ENCODE assay signal across 21 cellular contexts in the genomic region with DNA sequence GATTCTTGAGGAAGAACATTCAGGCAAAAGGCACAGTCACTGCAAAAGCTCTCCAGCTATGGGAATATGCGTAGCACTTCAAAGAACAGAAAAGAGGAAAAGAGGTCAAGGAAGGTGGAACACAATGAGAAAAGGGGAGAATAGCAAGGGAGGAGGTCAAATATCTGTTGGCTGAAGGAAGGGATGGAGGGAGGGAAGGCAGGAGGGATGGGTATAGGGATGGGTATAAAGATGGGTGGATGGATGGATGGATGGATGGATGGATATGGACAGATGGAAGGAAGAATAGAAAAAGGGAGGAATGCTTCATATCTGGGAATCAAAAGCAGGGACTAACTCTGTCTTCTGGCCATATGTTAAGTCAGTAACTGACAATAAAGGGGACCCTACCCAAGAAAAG.
DNase-seq lines count a peak whose midpoint lies in the region; ATAC-seq, FAIRE-seq and TF ChIP-seq lines count a peak whose summit lies in the region.
"Had no signal": no experiment of that assay in that cellular context is flagged by ENCODE, and none has a peak within 500 bp of the region (broad histone marks: within the 10 kb centered on the region; RNA-seq: fewer than 3 reads in every experiment).

No MANE protein-coding gene starts in this region.

- no peaks in the 10 kb centered on the region for H3K9me3 Mint-ChIP-seq in nephron
- H3K9me3 Mint-ChIP-seq: CD4-positive, alpha-beta T cell; CD8-positive, alpha-beta T cell had no signal

- H3K4me3 ChIP-seq in HepG2 (replicated peaks in 1 of 3; ENCODE audit: insufficient read depth in 1 of 3, low read depth in 2 of 3, low read length in 3 of 3) (no peak overlapping the region), right lobe of liver (no peak overlapping the region)
- H3K4me3 ChIP-seq: A549; BLaER1 treated with 17β-estradiol and CSF1 and Interleukin-3, amounts not matched to agents 10 nM and 100 nM; GM12878 had no signal

- H3K27ac ChIP-seq in HepG2 (ENCODE audit: extremely low read length, insufficient read depth, low read length) (no peak overlapping the region), right lobe of liver (no peak overlapping the region)
- H3K27ac ChIP-seq: 22Rv1; A549; BLaER1 treated with 17β-estradiol and CSF1 and Interleukin-3, amounts not matched to agents 10 nM and 100 nM; C4-2B had no signal

- H3K36me3 Mint-ChIP-seq in nephron (ENCODE audit: low read depth): no peaks in the 10 kb centered on the region
- H3K36me3 Mint-ChIP-seq: CD8-positive, alpha-beta T cell had no signal

- in situ Hi-C loops in HepG2 (cut with HindIII; ENCODE audit: extremely low pct_ligation_motif_present, low pct_unique_long_range_greater_than_20kb): no loop called here

- no peak overlapping the region for H3K4me3 Mint-ChIP-seq in nephron
- H3K4me3 Mint-ChIP-seq: B cell; CD4-positive, alpha-beta T cell; CD8-positive, alpha-beta T cell had no signal

- no peak overlapping the region for H3K9ac ChIP-seq in HepG2 (ENCODE audit: insufficient read depth, low read depth, low read length)
- H3K9ac ChIP-seq: BLaER1 treated with 17β-estradiol and CSF1 and Interleukin-3, amounts not matched to agents 10 nM and 100 nM had no signal

- peak overlapping the region in 2 of 3 experiments; percentile 80 to 82 for H3K27ac Mint-ChIP-seq in nephron
- H3K27ac Mint-ChIP-seq: B cell; CD4-positive, alpha-beta T cell; CD8-positive, alpha-beta T cell had no signal

- ATAC-seq in HepG2 (no peak), right lobe of liver (no peak), GM19463 (IDR thresholded peaks at IDR 0.05; ENCODE audit: unreplicated experiment) (no peak)
- ATAC-seq: A549; CD8-positive, alpha-beta T cell; GM12878 had no signal

- TF ChIP-seq EP300 in HepG2 (IDR thresholded peaks at IDR 0.05; ENCODE audit: low read depth in 2 of 2, low read length in 2 of 2): no peak
- TF ChIP-seq EP300 in HepG2 (CRISPR knock-in tag; IDR thresholded peaks at IDR 0.05; ENCODE audit: borderline replicate concordance): no peak

- FAIRE-seq in HepG2 (lab: Jason Lieb, UNC): no peak
- FAIRE-seq: A549, D721Med, GM12878, GM12892, GM18507 had no signal

- CTCF ChIA-PET in HepG2 (lab: Yijun Ruan, JAX; ENCODE audit: low intra/inter-chr PET ratio, low total read pairs): no interaction called here

- WGBS in HepG2 (ENCODE audit: low lambda C conversion rate): 71% methylated on average over 1 of the region's 1 CpG
- 92% methylated on average over 1 of the region's 1 CpG for WGBS in right lobe of liver (ENCODE audit: insufficient coverage, low coverage, low lambda C conversion rate, missing lambda C conversion rate)

- no TSS peak for BruUV-seq in HepG2 (replicated peaks; lab: Mats Ljungman, UMichigan)

- TF ChIP-seq RAD21 in HepG2 (CRISPR knock-in tag; IDR thresholded peaks at IDR 0.05): no peak

- H3K79me2 ChIP-seq in HepG2 (ENCODE audit: insufficient read depth, low read length): no peaks in the 10 kb centered on the region

- peaks cover 6% of the 10 kb centered on the region; the same call in 1 of the 2 replicates for H3K9me3 ChIP-seq in HepG2 (ENCODE audit: low read length)
- H3K9me3 ChIP-seq in right lobe of liver: no peaks in the 10 kb centered on the region
- H3K9me3 ChIP-seq: A549; BLaER1 treated with 17β-estradiol and CSF1 and Interleukin-3, amounts not matched to agents 10 nM and 100 nM; Caco-2 had no signal

- DNase-seq in HepG2 (ENCODE audit: low spot score) (no peak), right lobe of liver (no peak), EL (no peak)
- DNase-seq: AML-193; Caco-2; Calu3; CD4-positive, alpha-beta T cell; CD8-positive, alpha-beta T cell; DMS79 treated with DMSO at 0.1 percent for 48 hours; GDM1 had no signal

- POLR2A ChIA-PET in HepG2 (lab: Yijun Ruan, JAX): no interaction called here

- H3K27me3 ChIP-seq in HepG2 (ENCODE audit: control insufficient read depth in 1 of 2, insufficient read depth in 2 of 2, low read length in 2 of 2): no peaks in the 10 kb centered on the region
- H3K27me3 ChIP-seq in right lobe of liver: no peaks in the 10 kb centered on the region
- H3K27me3 ChIP-seq: BLaER1 treated with 17β-estradiol and CSF1 and Interleukin-3, amounts not matched to agents 10 nM and 100 nM had no signal

- no peaks in the 10 kb centered on the region for H4K20me1 ChIP-seq in HepG2 (ENCODE audit: insufficient read depth, low read length)
- H4K20me1 ChIP-seq: BLaER1 treated with 17β-estradiol and CSF1 and Interleukin-3, amounts not matched to agents 10 nM and 100 nM had no signal

- no peak overlapping the region for H3K4me2 ChIP-seq in HepG2 (ENCODE audit: low read depth, low read length)
- H3K4me2 ChIP-seq: A549; BLaER1 treated with 17β-estradiol and CSF1 and Interleukin-3, amounts not matched to agents 10 nM and 100 nM had no signal

- TF ChIP-seq POLR2A in HepG2 (IDR thresholded peaks at IDR 0.05; ENCODE audit: insufficient read depth in 1 of 2, low read depth in 2 of 2, low read length in 2 of 2): no peak
- no peak for TF ChIP-seq POLR2A in right lobe of liver (IDR thresholded peaks at IDR 0.05)

- intact Hi-C loops in HepG2 (cut with micrococcal nuclease; ENCODE audit: unreplicated experiment) (no loop called here), right lobe of liver (cut with DNase I) (no loop called here)

- H3K4me1 ChIP-seq in HepG2 (ENCODE audit: insufficient read depth, low read length): no peaks in the 10 kb centered on the region
- H3K4me1 ChIP-seq in right lobe of liver: no peaks in the 10 kb centered on the region
- H3K4me1 ChIP-seq: A549 had no signal

- no peak for TF ChIP-seq CTCF in HepG2 (CRISPR knock-in tag; IDR thresholded peaks at IDR 0.05)
- TF ChIP-seq CTCF in right lobe of liver (IDR thresholded peaks at IDR 0.05): no peak
- TF ChIP-seq CTCF in nephron (IDR thresholded peaks at IDR 0.05; ENCODE audit: unreplicated experiment in 3 of 3): no peak

- H3K36me3 ChIP-seq in HepG2 (replicated peaks in 1 of 2; ENCODE audit: control insufficient read depth in 1 of 2, insufficient read depth in 2 of 2, low read length in 2 of 2) (no peaks in the 10 kb centered on the region), right lobe of liver (no peaks in the 10 kb centered on the region)
- H3K36me3 ChIP-seq: BLaER1 treated with 17β-estradiol and CSF1 and Interleukin-3, amounts not matched to agents 10 nM and 100 nM had no signal

- H3K27me3 Mint-ChIP-seq in nephron (ENCODE audit: low read depth): peaks cover under 1% of the 10 kb centered on the region
- H3K27me3 Mint-ChIP-seq: CD4-positive, alpha-beta T cell had no signal

- peaks cover 61% of the 10 kb centered on the region for H3K4me1 Mint-ChIP-seq in nephron
- H3K4me1 Mint-ChIP-seq: B cell had no signal

- H2AFZ ChIP-seq in HepG2 (ENCODE audit: low read length): no peak overlapping the region

TF ChIP-seq in HepG2, 621 proteins besides CTCF, POLR2A, EP300 and RAD21 (continues in another document):
- TF ChIP-seq MIER3 (CRISPR knock-in tag; IDR thresholded peaks at IDR 0.05; ENCODE audit: borderline replicate concordance) (no peak), PBX3 (CRISPR knock-in tag; IDR thresholded peaks at IDR 0.05; ENCODE audit: borderline replicate concordance) (no peak), ZNF746 (CRISPR knock-in tag; IDR thresholded peaks at IDR 0.05) (no peak), ZNF383 (CRISPR knock-in tag; IDR thresholded peaks at IDR 0.05; ENCODE audit: borderline replicate concordance) (no peak), ZNF543 (CRISPR knock-in tag; IDR thresholded peaks at IDR 0.05) (no peak), TEAD2 (CRISPR knock-in tag; IDR thresholded peaks at IDR 0.05) (no peak), FOXP1 (IDR thresholded peaks at IDR 0.05) (peak; percentile 41; the same call in 1 of the 2 replicates), FOXP1 (CRISPR knock-in tag; IDR thresholded peaks at IDR 0.05) (no peak), ATF6 (CRISPR knock-in tag; conservative IDR thresholded peaks at IDR 0.05) (no peak), GABPB1 (CRISPR knock-in tag; IDR thresholded peaks at IDR 0.05) (no peak), PHF8 (CRISPR knock-in tag; IDR thresholded peaks at IDR 0.05) (no peak), NFIC (IDR thresholded peaks at IDR 0.05; ENCODE audit: low read length) (no peak), ZFP41 (CRISPR knock-in tag; IDR thresholded peaks at IDR 0.05; ENCODE audit: borderline replicate concordance) (no peak), HNRNPK (IDR thresholded peaks at IDR 0.05; ENCODE audit: low read depth, low read length, poor library complexity, severe bottlenecking) (peak; percentile 31), ZFP36L1 (CRISPR knock-in tag; IDR thresholded peaks at IDR 0.05) (no peak), CENPX (CRISPR knock-in tag; IDR thresholded peaks at IDR 0.05) (no peak), ZNF773 (CRISPR knock-in tag; IDR thresholded peaks at IDR 0.05; ENCODE audit: borderline replicate concordance) (no peak), ZNF772 (CRISPR knock-in tag; IDR thresholded peaks at IDR 0.05) (no peak), NFRKB (IDR thresholded peaks at IDR 0.05) (no peak), PLRG1 (conservative IDR thresholded peaks at IDR 0.05) (0 out of 2 replicates have a peak, but pooled peaks have one; percentile 51), ZNF460 (CRISPR knock-in tag; IDR thresholded peaks at IDR 0.05; ENCODE audit: borderline replicate concordance) (no peak)
